ENCODE assay signal across 37 cellular contexts in genomic region chr1:68746378-68746777, GRCh38.
"Had no signal": no experiment of that assay in that cellular context is flagged by ENCODE, and none has a peak within 500 bp of the region (broad histone marks: within the 10 kb centered on the region; RNA-seq: fewer than 3 reads in every experiment).

No MANE protein-coding gene starts in this region.

- H3K4me1 Mint-ChIP-seq: activated naive CD4-positive, alpha-beta T cell treated with anti-CD3 and anti-CD28 coated beads, Interleukin-2, amount 10 ng/mL, durations not matched to agents 7 days and 5 days; activated naive CD4-positive, alpha-beta T cell treated with anti-CD3 and anti-CD28 coated beads, Interleukin-2, amount 50 U/mL, for 24 hours; activated naive CD8-positive, alpha-beta T cell treated with anti-CD3 and anti-CD28 coated beads for 36 hours; activated naive CD8-positive, alpha-beta T cell treated with anti-CD3 and anti-CD28 coated beads, Interleukin-2, amount 10 ng/mL, durations not matched to agents 7 days and 5 days; activated naive CD8-positive, alpha-beta T cell treated with anti-CD3 and anti-CD28 coated beads, Interleukin-2, amount 50 U/mL, for 24 hours; activated T-helper 17 cell treated with anti-CD3 and anti-CD28 coated beads, Interleukin-2, amount 50 U/mL, for 72 hours; central memory CD8-positive, alpha-beta T cell had no signal

- H3K36me3 ChIP-seq: adrenal gland, ascending aorta, brain microvascular endothelial cell, breast epithelium, cardiac muscle cell had no signal

- H3K4me3 Mint-ChIP-seq: activated naive CD4-positive, alpha-beta T cell treated with anti-CD3 and anti-CD28 coated beads for 36 hours; activated naive CD4-positive, alpha-beta T cell treated with anti-CD3 and anti-CD28 coated beads, Interleukin-2, amount 10 ng/mL, durations not matched to agents 7 days and 5 days; activated naive CD4-positive, alpha-beta T cell treated with anti-CD3 and anti-CD28 coated beads, Interleukin-2, amount 50 U/mL, for 24 hours; activated naive CD8-positive, alpha-beta T cell; activated naive CD8-positive, alpha-beta T cell treated with anti-CD3 and anti-CD28 coated beads for 36 hours; activated naive CD8-positive, alpha-beta T cell treated with anti-CD3 and anti-CD28 coated beads, Interleukin-2, amount 10 ng/mL, durations not matched to agents 7 days and 5 days; activated naive CD8-positive, alpha-beta T cell treated with anti-CD3 and anti-CD28 coated beads, Interleukin-2, amount 50 U/mL, for 24 hours; activated T-cell treated with anti-CD3 and anti-CD28 coated beads, Interleukin-2, amount 50 U/mL, for 24 hours; activated T-cell treated with anti-CD3 and anti-CD28 coated beads, Interleukin-2, amount 50 U/mL, for 4 hours; activated T-cell treated with anti-CD3 and anti-CD28 coated beads, Interleukin-2, amount 50 U/mL, for 72 hours; activated T-helper 17 cell treated with anti-CD3 and anti-CD28 coated beads, Interleukin-2, amount 50 U/mL, for 72 hours; brain; central memory CD8-positive, alpha-beta T cell had no signal

- H3K27ac ChIP-seq: adrenal gland, ascending aorta, body of pancreas, brain microvascular endothelial cell, breast epithelium, cardiac muscle cell had no signal

- H3K27ac Mint-ChIP-seq: activated naive CD4-positive, alpha-beta T cell treated with anti-CD3 and anti-CD28 coated beads for 36 hours; activated naive CD4-positive, alpha-beta T cell treated with anti-CD3 and anti-CD28 coated beads, Interleukin-2, amount 10 ng/mL, durations not matched to agents 7 days and 5 days; activated naive CD4-positive, alpha-beta T cell treated with anti-CD3 and anti-CD28 coated beads, Interleukin-2, amount 50 U/mL, for 24 hours; activated naive CD4-positive, alpha-beta T cell treated with anti-CD3 and anti-CD28 coated beads, Interleukin-2, amount 50 U/mL, for 72 hours; activated naive CD8-positive, alpha-beta T cell; activated naive CD8-positive, alpha-beta T cell treated with anti-CD3 and anti-CD28 coated beads for 36 hours; activated naive CD8-positive, alpha-beta T cell treated with anti-CD3 and anti-CD28 coated beads, Interleukin-2, amount 10 ng/mL, durations not matched to agents 7 days and 5 days; activated naive CD8-positive, alpha-beta T cell treated with anti-CD3 and anti-CD28 coated beads, Interleukin-2, amount 50 U/mL, for 24 hours; activated T-cell treated with anti-CD3 and anti-CD28 coated beads, Interleukin-2, amount 50 U/mL, for 24 hours; activated T-cell treated with anti-CD3 and anti-CD28 coated beads, Interleukin-2, amount 50 U/mL, for 72 hours; activated T-helper 1 cell treated with anti-CD3 and anti-CD28 coated beads, Interleukin-12 subunit alpha, Interleukin-12 subunit beta, Interleukin-2, Interleukin-4 antibody, amounts not matched to agents 30 ng/mL and 10 ng/mL and 1 ng/mL, durations not matched to agents 14 hours and 24 hours and 36 hours; activated T-helper 17 cell treated with anti-CD3 and anti-CD28 coated beads, Interleukin-2, amount 50 U/mL, for 72 hours; activated T-helper 2 cell treated with anti-CD3 and anti-CD28 coated beads, Interferon-gamma antibody, Interleukin-2, Interleukin-4, amounts not matched to agents 10 μg/mL and 5 μg/mL and 100 μg/mL, durations not matched to agents 14 hours and 24 hours and 36 hours had no signal

- H3K4me3 ChIP-seq: adrenal gland, ascending aorta, body of pancreas, breast epithelium, cardiac muscle cell had no signal

- ATAC-seq: activated naive CD4-positive, alpha-beta T cell treated with anti-CD3 and anti-CD28 coated beads, Interleukin-2, amount 50 U/mL, for 72 hours; activated naive CD8-positive, alpha-beta T cell treated with anti-CD3 and anti-CD28 coated beads, Interleukin-2, amount 50 U/mL, for 24 hours; activated T-cell treated with anti-CD3 and anti-CD28 coated beads, Interleukin-2, amount 50 U/mL, for 4 hours; activated T-cell treated with anti-CD3 and anti-CD28 coated beads, Interleukin-2, amount 50 U/mL, for 72 hours; activated T-helper 17 cell treated with anti-CD3 and anti-CD28 coated beads, Interleukin-2, amount 50 U/mL, for 72 hours; body of pancreas had no signal

- H3K36me3 Mint-ChIP-seq: activated naive CD4-positive, alpha-beta T cell treated with anti-CD3 and anti-CD28 coated beads, Interleukin-2, amount 10 ng/mL, durations not matched to agents 7 days and 5 days; activated naive CD4-positive, alpha-beta T cell treated with anti-CD3 and anti-CD28 coated beads, Interleukin-2, amount 50 U/mL, for 24 hours; activated naive CD8-positive, alpha-beta T cell; activated naive CD8-positive, alpha-beta T cell treated with anti-CD3 and anti-CD28 coated beads for 36 hours; activated naive CD8-positive, alpha-beta T cell treated with anti-CD3 and anti-CD28 coated beads, Interleukin-2, amount 10 ng/mL, durations not matched to agents 7 days and 5 days; brain had no signal

- FAIRE-seq: astrocyte, bronchial epithelial cell had no signal

- H3K9me3 ChIP-seq: adrenal gland, ascending aorta, body of pancreas, breast epithelium had no signal

- H3K27me3 ChIP-seq: adrenal gland, ascending aorta, body of pancreas, brain microvascular endothelial cell, breast epithelium, cardiac muscle cell had no signal

- H3K4me1 ChIP-seq: adrenal gland, ascending aorta, body of pancreas, breast epithelium had no signal

- DNase-seq: activated effector memory CD4-positive, alpha-beta T cell treated with anti-CD3 and anti-CD28 coated beads, Interleukin-2, amount 50 U/mL, for 16 hours; activated effector memory CD4-positive, alpha-beta T cell treated with Interleukin-2 at 50 U/mL for 16 hours; activated gamma-delta T cell; activated gamma-delta T cell treated with Interleukin-2 at 50 U/mL for 16 hours; activated naive CD4-positive, alpha-beta T cell; activated naive CD4-positive, alpha-beta T cell treated with anti-CD3 and anti-CD28 coated beads for 36 hours; activated naive CD4-positive, alpha-beta T cell treated with anti-CD3 and anti-CD28 coated beads, Interleukin-2, amount 10 ng/mL, durations not matched to agents 7 days and 5 days; activated naive CD4-positive, alpha-beta T cell treated with anti-CD3 and anti-CD28 coated beads, Interleukin-2, amount 50 U/mL, for 16 hours; activated naive CD4-positive, alpha-beta T cell treated with Interleukin-2 at 50 U/mL for 16 hours; activated naive CD8-positive, alpha-beta T cell treated with anti-CD3 and anti-CD28 coated beads for 36 hours; activated naive CD8-positive, alpha-beta T cell treated with anti-CD3 and anti-CD28 coated beads, Interleukin-2, amount 10 ng/mL, durations not matched to agents 7 days and 5 days; activated naive CD8-positive, alpha-beta T cell treated with anti-CD3 and anti-CD28 coated beads, Interleukin-2, amount 50 U/mL, for 24 hours; activated T-cell treated with anti-CD3 and anti-CD28 coated beads, Interleukin-2, amount 50 U/mL, for 24 hours; activated T-cell treated with anti-CD3 and anti-CD28 coated beads, Interleukin-2, amount 50 U/mL, for 4 hours; activated T-cell treated with anti-CD3 and anti-CD28 coated beads, Interleukin-2, amount 50 U/mL, for 48 hours; activated T-cell treated with anti-CD3 and anti-CD28 coated beads, Interleukin-2, amount 50 U/mL, for 72 hours; adrenal gland; amniotic stem cell; aorta; body of pancreas; brain microvascular endothelial cell; caudate nucleus; central memory CD4-positive, alpha-beta T cell; cerebellar nuclear complex had no signal

- H3K27me3 Mint-ChIP-seq: activated naive CD4-positive, alpha-beta T cell treated with anti-CD3 and anti-CD28 coated beads, Interleukin-2, amount 10 ng/mL, durations not matched to agents 7 days and 5 days; activated naive CD8-positive, alpha-beta T cell; activated naive CD8-positive, alpha-beta T cell treated with anti-CD3 and anti-CD28 coated beads for 36 hours; activated naive CD8-positive, alpha-beta T cell treated with anti-CD3 and anti-CD28 coated beads, Interleukin-2, amount 10 ng/mL, durations not matched to agents 7 days and 5 days; activated naive CD8-positive, alpha-beta T cell treated with anti-CD3 and anti-CD28 coated beads, Interleukin-2, amount 50 U/mL, for 24 hours; activated T-cell treated with anti-CD3 and anti-CD28 coated beads, Interleukin-2, amount 50 U/mL, for 24 hours; activated T-helper 17 cell treated with anti-CD3 and anti-CD28 coated beads, Interleukin-2, amount 50 U/mL, for 72 hours; brain; central memory CD8-positive, alpha-beta T cell had no signal
